Comparison of ENCODE assay signal across 1 cellular context in the genomic region with DNA sequence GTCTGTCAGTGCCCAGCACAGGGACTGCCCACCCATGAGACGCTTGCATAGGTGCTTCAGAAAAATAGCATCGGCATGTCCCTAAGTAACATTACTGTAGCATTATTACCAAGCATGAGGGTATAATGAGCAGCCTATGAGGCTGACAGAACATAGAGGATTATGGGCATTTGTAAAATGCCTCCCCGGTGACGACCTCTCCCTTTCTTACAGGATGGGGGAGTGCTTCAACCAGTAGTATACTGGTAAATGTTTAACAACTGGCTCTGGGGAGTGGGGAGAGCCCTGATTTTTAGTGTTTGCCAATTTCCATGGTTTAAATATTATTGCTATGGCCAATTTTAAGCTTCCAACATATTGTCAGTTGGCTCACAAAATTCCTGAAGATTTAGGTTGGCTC.
TF ChIP-seq lines count a peak whose summit lies in the region.

No MANE protein-coding gene starts in this region.

TF ChIP-seq in IMR-90, 13 proteins besides CTCF, POLR2A, EP300 and RAD21:
- no peak for TF ChIP-seq MXI1 (IDR thresholded peaks at IDR 0.05; ENCODE audit: borderline replicate concordance, low read depth, low read length)
- no peak for TF ChIP-seq FOS (IDR thresholded peaks at IDR 0.05; ENCODE audit: low read depth, low read length)
- TF ChIP-seq, protein P1, sequence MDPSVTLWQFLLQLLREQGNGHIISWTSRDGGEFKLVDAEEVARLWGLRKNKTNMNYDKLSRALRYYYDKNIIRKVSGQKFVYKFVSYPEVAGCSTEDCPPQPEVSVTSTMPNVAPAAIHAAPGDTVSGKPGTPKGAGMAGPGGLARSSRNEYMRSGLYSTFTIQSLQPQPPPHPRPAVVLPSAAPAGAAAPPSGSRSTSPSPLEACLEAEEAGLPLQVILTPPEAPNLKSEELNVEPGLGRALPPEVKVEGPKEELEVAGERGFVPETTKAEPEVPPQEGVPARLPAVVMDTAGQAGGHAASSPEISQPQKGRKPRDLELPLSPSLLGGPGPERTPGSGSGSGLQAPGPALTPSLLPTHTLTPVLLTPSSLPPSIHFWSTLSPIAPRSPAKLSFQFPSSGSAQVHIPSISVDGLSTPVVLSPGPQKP (IDR thresholded peaks at IDR 0.05; ENCODE audit: borderline replicate concordance, low read depth, low read length) = no peak
- TF ChIP-seq MAFK (IDR thresholded peaks at IDR 0.05; ENCODE audit: low read depth, low read length) = no peak
- no peak for TF ChIP-seq RCOR1 (IDR thresholded peaks at IDR 0.05; ENCODE audit: insufficient replicate concordance, low read length)
- TF ChIP-seq BHLHE40 (IDR thresholded peaks at IDR 0.05; ENCODE audit: low read depth, low read length) = no peak
- no peak for TF ChIP-seq NFE2L2 (IDR thresholded peaks at IDR 0.05; ENCODE audit: low read depth, low read length)
- TF ChIP-seq SMC3 (IDR thresholded peaks at IDR 0.05; ENCODE audit: low read depth, low read length) = no peak
- TF ChIP-seq RFX5 (IDR thresholded peaks at IDR 0.05; ENCODE audit: low read depth, low read length) = no peak
- TF ChIP-seq CHD1 (IDR thresholded peaks at IDR 0.05; ENCODE audit: low read depth, low read length) = no peak
- no peak for TF ChIP-seq MAZ (IDR thresholded peaks at IDR 0.05; ENCODE audit: borderline replicate concordance, low read depth, low read length)
- TF ChIP-seq, protein P2, sequence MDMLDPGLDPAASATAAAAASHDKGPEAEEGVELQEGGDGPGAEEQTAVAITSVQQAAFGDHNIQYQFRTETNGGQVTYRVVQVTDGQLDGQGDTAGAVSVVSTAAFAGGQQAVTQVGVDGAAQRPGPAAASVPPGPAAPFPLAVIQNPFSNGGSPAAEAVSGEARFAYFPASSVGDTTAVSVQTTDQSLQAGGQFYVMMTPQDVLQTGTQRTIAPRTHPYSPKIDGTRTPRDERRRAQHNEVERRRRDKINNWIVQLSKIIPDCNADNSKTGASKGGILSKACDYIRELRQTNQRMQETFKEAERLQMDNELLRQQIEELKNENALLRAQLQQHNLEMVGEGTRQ (IDR thresholded peaks at IDR 0.05; ENCODE audit: low read depth, low read length) = no peak
- no peak for TF ChIP-seq CEBPB (IDR thresholded peaks at IDR 0.05; ENCODE audit: low read depth, low read length)
